13 cellular contexts compared by ENCODE assay signal in the genomic region with DNA sequence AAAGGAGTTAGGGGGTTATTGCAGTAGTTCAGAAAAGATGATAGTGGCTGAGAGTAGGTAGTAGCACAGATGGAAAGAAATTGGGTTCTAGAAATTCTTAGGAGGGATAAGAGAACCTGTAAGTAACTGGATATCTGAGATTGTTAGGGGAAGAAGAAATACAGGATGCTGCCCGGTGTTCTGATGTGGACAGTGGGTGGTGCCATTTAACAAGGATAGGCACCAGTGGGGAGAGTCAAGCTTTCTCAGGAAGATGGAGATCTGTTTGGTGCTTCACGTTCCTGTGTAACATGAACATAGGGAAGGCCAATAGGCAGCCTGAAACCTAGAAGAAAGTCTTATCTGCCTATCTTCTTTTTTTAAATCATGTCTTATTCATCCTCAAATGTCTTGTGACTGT.
A peak's percentile ranks its signal among the peaks of the same experiment; 100 is the strongest.
DNase-seq lines count a peak whose midpoint lies in the region; ATAC-seq, FAIRE-seq and TF ChIP-seq lines count a peak whose summit lies in the region.
"Had no signal": no experiment of that assay in that cellular context is flagged by ENCODE, and none has a peak within 500 bp of the region (broad histone marks: within the 10 kb centered on the region; RNA-seq: fewer than 3 reads in every experiment).

No MANE protein-coding gene starts in this region.

- no peak overlapping the region for H2AK5ac ChIP-seq in trophoblast cell (ENCODE audit: low read length)

- H3K18ac ChIP-seq in trophoblast cell (ENCODE audit: low read length), result no peak overlapping the region

- H2AFZ ChIP-seq in trophoblast cell (ENCODE audit: insufficient read depth, low read length, poor library complexity), result no peak overlapping the region

- H3K9ac ChIP-seq in trophoblast cell (ENCODE audit: low read length), result no peak overlapping the region

- H2BK120ac ChIP-seq in trophoblast cell (ENCODE audit: insufficient read depth, low read length, poor library complexity), result no peak overlapping the region

- no peak overlapping the region for H2BK12ac ChIP-seq in trophoblast cell (ENCODE audit: low read length)

- no peaks in the 10 kb centered on the region for H3K27me3 ChIP-seq in bronchial epithelial cell (ENCODE audit: control insufficient read depth, insufficient read depth, low read length)
- no peaks in the 10 kb centered on the region for H3K27me3 ChIP-seq in trophoblast cell (ENCODE audit: insufficient read depth, low read length)

- H3K4me1 ChIP-seq in trophoblast cell (ENCODE audit: control insufficient read depth in 1 of 2, insufficient read depth in 2 of 2, low read length in 2 of 2), result no peaks in the 10 kb centered on the region
- H3K4me1 ChIP-seq: psoas muscle had no signal

- FAIRE-seq in bronchial epithelial cell (lab: Jason Lieb, UNC), result no peak

- ATAC-seq in GM18868 (IDR thresholded peaks at IDR 0.05; ENCODE audit: unreplicated experiment), result no peak
- ATAC-seq in GM21381 (IDR thresholded peaks at IDR 0.05; ENCODE audit: unreplicated experiment), result no peak
- ATAC-seq: effector memory CD8-positive, alpha-beta T cell; psoas muscle had no signal

- no peak overlapping the region for H4K8ac ChIP-seq in trophoblast cell (ENCODE audit: low read depth, low read length)

- H3K36me3 ChIP-seq in bronchial epithelial cell (ENCODE audit: control insufficient read depth, insufficient read depth, low read length) (no peaks in the 10 kb centered on the region), trophoblast cell (ENCODE audit: control insufficient read depth in 1 of 2, insufficient read depth in 2 of 2, low read length in 2 of 2) (no peaks in the 10 kb centered on the region)

- H3K9me3 ChIP-seq in trophoblast cell (ENCODE audit: insufficient read depth, low read depth, low read length), result no peaks in the 10 kb centered on the region
- H3K9me3 ChIP-seq: psoas muscle had no signal

- no peak for TF ChIP-seq CTCF in bronchial epithelial cell (IDR thresholded peaks at IDR 0.05; ENCODE audit: insufficient read depth, low read length, severe bottlenecking)

- H3K4me2 ChIP-seq in trophoblast cell (ENCODE audit: low read length), result no peak overlapping the region

- no peak overlapping the region for H2BK5ac ChIP-seq in trophoblast cell (ENCODE audit: low read depth, low read length, poor library complexity)

- DNase-seq in EL (peak; percentile 11), NCI-H2029 (lab: John Stamatoyannopoulos, UW) (peak; percentile 36), bronchial epithelial cell (ENCODE audit: low read depth) (peak; percentile 4), medulla oblongata (ENCODE audit: extremely low spot score) (peak; percentile 48), T-helper 9 cell (no peak), trophoblast cell (no peak)
- DNase-seq: activated CD4-positive, CD25-positive, alpha-beta regulatory T cell; activated naive CD4-positive, alpha-beta T cell; DMS79 treated with DMSO at 0.1 percent for 48 hours; effector memory CD8-positive, alpha-beta T cell; psoas muscle had no signal

- WGBS in trophoblast cell (ENCODE audit: extremely low coverage, insufficient coverage, insufficient read length), result no CpG with 5 or more reads among the region's 2 CpGs

- H4K91ac ChIP-seq in trophoblast cell (ENCODE audit: low read depth, low read length), result no peak overlapping the region

- H4K12ac ChIP-seq in trophoblast cell (ENCODE audit: low read depth, low read length), result no peak overlapping the region

- no peak overlapping the region for H3K4me3 ChIP-seq in bronchial epithelial cell (ENCODE audit: low read depth, low read length)
- no peak overlapping the region for H3K4me3 ChIP-seq in trophoblast cell (ENCODE audit: low read depth, low read length)
- H3K4me3 ChIP-seq: psoas muscle had no signal

- no peak overlapping the region for H3K23ac ChIP-seq in trophoblast cell (ENCODE audit: low read length)

- H3K79me1 ChIP-seq in trophoblast cell (ENCODE audit: low read length), result no peaks in the 10 kb centered on the region

- H3K4ac ChIP-seq in trophoblast cell (ENCODE audit: low read depth, low read length), result no peak overlapping the region

- H3K27ac ChIP-seq in trophoblast cell (ENCODE audit: low read depth, low read length), result no peak overlapping the region
- H3K27ac ChIP-seq: psoas muscle had no signal

- no peaks in the 10 kb centered on the region for H3K79me2 ChIP-seq in trophoblast cell (ENCODE audit: control insufficient read depth, insufficient read depth, low read length, poor library complexity)

- no peak overlapping the region for H3K14ac ChIP-seq in trophoblast cell (ENCODE audit: low read length)

Comparison
In these comparisons a context has a peak if more than half of its experiments do, and no peak if none do; other contexts are left out.
1. DNase-seq: peak in EL (single experiment), NCI-H2029 (single experiment), bronchial epithelial cell (single experiment) and medulla oblongata (single experiment); none in T-helper 9 cell (single experiment) and trophoblast cell (0 of 2).